8 cellular contexts compared by ENCODE assay signal in genomic region chr14:103629503-103630121, GRCh38. TPM values are rescaled to one million over a fixed set of nuclear protein-coding genes. Genes with fewer than 3 reads are reported as not detected.
DNase-seq lines count a peak whose midpoint lies in the region; ATAC-seq, FAIRE-seq and TF ChIP-seq lines count a peak whose summit lies in the region.

No MANE protein-coding gene starts in this region.

- H2AFZ ChIP-seq in astrocyte (ENCODE audit: low read depth, low read length): peak overlapping the region; percentile 88

- H3K36me3 Mint-ChIP-seq in astrocyte (ENCODE audit: low read depth, unreplicated experiment): peaks cover 8% of the 10 kb centered on the region

- H3K4me1 Mint-ChIP-seq in astrocyte (ENCODE audit: low read depth, unreplicated experiment): peaks cover 32% of the 10 kb centered on the region

- H3K4me1 ChIP-seq in astrocyte (ENCODE audit: insufficient read depth, low read length) (peaks cover 23% of the 10 kb centered on the region), iPS DF 6.9 (ENCODE audit: control insufficient read depth, insufficient read depth, low read length) (0 out of 2 replicates have a peak, but pooled peaks cover 1% of the 10 kb centered on the region)

- H3K4me3 Mint-ChIP-seq in astrocyte (ENCODE audit: unreplicated experiment): peak overlapping the region; percentile 95

- H3K4me3 ChIP-seq in astrocyte (ENCODE audit: insufficient read depth, low read depth, low read length): peak overlapping the region; percentile 98
- H3K4me3 ChIP-seq in iPS DF 6.9 (ENCODE audit: low read length): peak overlapping the region; percentile 85

- H3K4me2 ChIP-seq in astrocyte (ENCODE audit: low read length): peak overlapping the region; percentile 97

- H3K9ac ChIP-seq in astrocyte (ENCODE audit: low read length): peak overlapping the region; percentile 95

- peak overlapping the region; percentile 93 for H3K27ac Mint-ChIP-seq in astrocyte (ENCODE audit: unreplicated experiment)

- peaks cover 58% of the 10 kb centered on the region for H3K79me2 ChIP-seq in astrocyte (ENCODE audit: insufficient read depth, low read length)

- H3K9me3 Mint-ChIP-seq in astrocyte (ENCODE audit: unreplicated experiment): no peaks in the 10 kb centered on the region

- no peaks in the 10 kb centered on the region for H3K27me3 Mint-ChIP-seq in astrocyte (ENCODE audit: low read depth, unreplicated experiment)

- DNase-seq in NCI-H345 (lab: John Stamatoyannopoulos, UW) (peak; percentile 20), NCI-H345 treated with DMSO at 0.1 percent for 48 hours (lab: John Stamatoyannopoulos, UW; ENCODE audit: unreplicated experiment) (no peak), RPMI7951 (ENCODE audit: low read depth) (peak; percentile 27), astrocyte (ENCODE audit: low read depth) (no peak), iPS DF 6.9 (ENCODE audit: low read depth, low spot score) (no peak), sciatic nerve (ENCODE audit: low spot score) (peak; percentile 81), superior temporal gyrus (ENCODE audit: extremely low spot score) (no peak)

- intact Hi-C loops in sciatic nerve (cut with DNase I): no loop called here

- H3K27ac ChIP-seq in astrocyte (ENCODE audit: low read depth, low read length) (peak overlapping the region; percentile 92), iPS DF 6.9 (ENCODE audit: low read length) (no peak overlapping the region)

- ATAC-seq in HG02840 (IDR thresholded peaks at IDR 0.05; ENCODE audit: low FRiP score, unreplicated experiment): peak; percentile 17
- ATAC-seq in sciatic nerve: peak; percentile 36

- no CpG with 5 or more reads among the region's 71 CpGs for WGBS in iPS DF 6.9 (ENCODE audit: insufficient coverage, insufficient read length)

- no peak for FAIRE-seq in astrocyte (lab: Jason Lieb, UNC)

- H3K27me3 ChIP-seq in astrocyte (ENCODE audit: insufficient read depth, low read length) (no peaks in the 10 kb centered on the region), iPS DF 6.9 (ENCODE audit: control insufficient read depth, insufficient read depth, low read length) (no peaks in the 10 kb centered on the region)

- no peaks in the 10 kb centered on the region for H3K9me3 ChIP-seq in astrocyte (ENCODE audit: insufficient read depth, low read depth, low read length)
- no peaks in the 10 kb centered on the region for H3K9me3 ChIP-seq in iPS DF 6.9 (ENCODE audit: control insufficient read depth, insufficient read depth, low read length)

- no peak for TF ChIP-seq CTCF in astrocyte (IDR thresholded peaks at IDR 0.05; ENCODE audit: insufficient read depth, low read depth, low read length)

- H3K36me3 ChIP-seq in astrocyte (ENCODE audit: insufficient read depth, low read length) (peaks cover 5% of the 10 kb centered on the region), iPS DF 6.9 (ENCODE audit: control insufficient read depth, insufficient read depth, low read length) (no peaks in the 10 kb centered on the region)

- H4K20me1 ChIP-seq in astrocyte (ENCODE audit: insufficient read depth, low read length): peaks cover 46% of the 10 kb centered on the region

RNA-seq across cellular contexts. Expression of gene KLC1, which starts 0.6 kb away (rescaled TPM):
- total RNA-seq in RPMI7951 (2014; rRNA removed; shearing (Covaris generic)): 89.5 and 118 TPM in 2 replicates
- 226 and 238 TPM in 2 replicates for total RNA-seq in astrocyte
- 303 TPM for total RNA-seq in sciatic nerve

Comparison
In these comparisons a context has a peak if more than half of its experiments do, and no peak if none do; other contexts are left out.
1. DNase-seq: peak in NCI-H345 (single experiment), RPMI7951 (single experiment) and sciatic nerve (single experiment); none in NCI-H345 treated with DMSO at 0.1 percent for 48 hours (single experiment), astrocyte (single experiment), iPS DF 6.9 (single experiment) and superior temporal gyrus (single experiment).